In the genomic region with DNA sequence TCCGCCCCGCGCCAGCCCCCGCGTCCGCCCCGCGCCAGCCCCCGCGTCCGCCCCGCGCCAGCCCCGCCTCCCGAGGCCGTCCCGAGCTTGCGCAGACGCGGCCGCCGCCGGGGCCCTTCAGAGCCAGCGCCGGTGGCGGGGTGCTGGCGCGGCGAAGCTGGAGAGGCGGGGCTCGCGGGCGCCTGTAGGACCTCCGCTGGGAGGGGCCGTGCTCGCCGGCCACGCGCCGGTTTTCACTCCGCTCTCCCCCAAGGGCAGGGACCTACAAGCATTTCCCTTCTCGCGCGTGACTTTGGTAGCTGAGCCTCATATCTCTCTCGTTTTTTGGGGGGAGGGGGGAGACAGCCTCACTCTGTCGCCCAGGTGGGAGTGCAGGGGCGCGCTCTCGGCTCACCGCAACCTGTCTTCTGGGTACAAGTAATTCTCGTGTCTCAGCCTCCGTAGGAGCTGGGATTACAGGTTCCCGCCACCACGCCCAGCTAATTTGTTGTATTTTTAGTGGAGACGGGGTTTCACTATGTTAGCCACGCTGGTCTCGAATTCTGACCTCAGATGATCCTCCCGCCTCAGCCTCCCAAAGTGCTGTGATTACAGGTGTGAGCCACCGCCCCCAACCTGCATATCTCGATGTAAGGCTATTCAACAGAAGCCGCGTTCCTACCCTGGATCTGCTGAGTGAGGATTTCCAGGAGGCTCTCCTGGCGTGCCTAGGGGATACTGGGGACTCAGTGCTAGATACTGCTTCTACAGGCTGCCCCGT, we compare ENCODE assay signal across 8 cellular contexts. TPM values are rescaled to one million over a fixed set of nuclear protein-coding genes. Genes with fewer than 3 reads are reported as not detected.
DNase-seq lines count a peak whose midpoint lies in the region; ATAC-seq and TF ChIP-seq lines count a peak whose summit lies in the region.

Gene ZNF514 (minus strand): TSS at position 159 of the 760 bp plus-strand sequence. CDS start 6,595 bp downstream, outside the sequence.

- H3K4me1 ChIP-seq in aorta (ENCODE audit: control insufficient read depth in 1 of 2, insufficient read depth in 2 of 2, low read length in 2 of 2): peaks cover 0 to 7% of the 10 kb centered on the region in 2 donors

- peaks cover 3% of the 10 kb centered on the region for H3K9me3 ChIP-seq in aorta (ENCODE audit: control insufficient read depth, low read length)

- H3K4me3 ChIP-seq in GM12864 (ENCODE audit: low read depth, low read length) (peak within 1 kb of the TSS; percentile 74), aorta (ENCODE audit: low read length in 2 of 2) (peak within 1 kb of the TSS; percentile 4 to 58)

- peak within 1 kb of the TSS in 1 of 2 donors; percentile 30 for H3K27ac ChIP-seq in aorta (ENCODE audit: low read depth in 1 of 2, low read length in 2 of 2)

- H3K36me3 ChIP-seq in aorta (ENCODE audit: control insufficient read depth in 1 of 2, insufficient read depth in 2 of 2, low read length in 1 of 2): peaks cover 0 to 6% of the 10 kb centered on the region in 2 donors

- ATAC-seq in HG02571 (IDR thresholded peaks at IDR 0.05; ENCODE audit: unreplicated experiment) (peak; percentile 94), aorta (ENCODE audit: low FRiP score) (peak; percentile 89)

- 8 to 17% methylated on average over 29 to 64 of the region's 64 CpGs for WGBS in aorta, 2 donors

- H3K27me3 ChIP-seq in aorta (ENCODE audit: control insufficient read depth in 1 of 2, insufficient read depth in 2 of 2, low read length in 1 of 2): no peaks in the 10 kb centered on the region

- TF ChIP-seq CTCF in GM12864 (IDR thresholded peaks at IDR 0.05; ENCODE audit: low read depth, low read length, missing control alignments): no peak

- intact Hi-C loops in aorta (cut with DNase I): loop anchor here in 1 of 2 donors (5.0 kb wide), 1 partner anchor 38 kb away; the partner anchor contains the start of gene MRPS5

- peak; percentile 25 for DNase-seq in GM12864 (ENCODE audit: low read depth)
- DNase-seq in NCI-H1092 (lab: John Stamatoyannopoulos, UW): peak; percentile 18
- peak; percentile 52 for DNase-seq in T1000 (lab: John Stamatoyannopoulos, UW)
- peak; percentile 89 for DNase-seq in astrocyte of the hippocampus (ENCODE audit: low read depth, low spot score)
- DNase-seq in hypothalamus (lab: John Stamatoyannopoulos, UW): peak in 49 of 51 donors; percentile 12 to 89 (median 58)
- peak; percentile 77 for DNase-seq in retina
- peak; percentile 84 to 94 for DNase-seq in aorta

RNA-seq across cellular contexts. Expression of gene ZNF514, which starts in this region (rescaled TPM):
- total RNA-seq in aorta: 10 to 100 TPM; 13.9 to 30.7 TPM
- polyA plus RNA-seq in aorta: 10 to 100 TPM in 1 of 2 donors, 1 to 10 TPM in 1; 7.6 to 16.9 TPM

Comparison
In these comparisons a context has a peak if more than half of its experiments do, and no peak if none do; other contexts are left out.
1. DNase-seq: peak in every context shown above with its lines; median percentile 89 in astrocyte of the hippocampus; 89 in aorta; 77 in retina; 58 in hypothalamus; 52 in T1000; 25 in GM12864; 18 in NCI-H1092.